Comparison of ENCODE assay signal across 40 cellular contexts in the genomic region with DNA sequence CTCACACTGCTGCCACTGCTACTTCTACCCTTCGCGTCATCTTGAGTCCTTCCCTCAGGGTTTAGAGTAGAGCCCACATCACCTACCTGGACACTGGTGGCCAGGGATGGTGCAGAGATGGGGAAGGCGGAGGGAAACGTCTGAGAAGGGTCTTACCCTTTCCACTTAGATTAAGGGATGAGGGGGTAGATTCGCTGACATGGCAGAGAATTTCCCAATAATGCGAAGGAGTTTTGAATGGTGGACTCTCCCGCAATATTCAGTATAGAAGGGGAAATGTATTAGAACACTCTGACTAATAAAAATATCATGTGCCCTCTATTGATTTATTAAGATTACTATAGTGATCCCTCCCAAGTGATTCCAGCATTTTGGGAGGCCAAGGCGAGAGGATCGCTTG.
"Had no signal": no experiment of that assay in that cellular context is flagged by ENCODE, and none has a peak within 500 bp of the region (broad histone marks: within the 10 kb centered on the region; RNA-seq: fewer than 3 reads in every experiment).

No MANE protein-coding gene starts in this region.

- H3K9me3 Mint-ChIP-seq: activated naive CD4-positive, alpha-beta T cell treated with anti-CD3 and anti-CD28 coated beads for 36 hours; activated naive CD4-positive, alpha-beta T cell treated with anti-CD3 and anti-CD28 coated beads, Interleukin-2, amount 10 ng/mL, durations not matched to agents 7 days and 5 days; activated naive CD4-positive, alpha-beta T cell treated with anti-CD3 and anti-CD28 coated beads, Interleukin-2, amount 50 U/mL, for 24 hours; activated naive CD4-positive, alpha-beta T cell treated with anti-CD3 and anti-CD28 coated beads, Interleukin-2, amount 50 U/mL, for 72 hours; activated naive CD8-positive, alpha-beta T cell treated with anti-CD3 and anti-CD28 coated beads for 36 hours; activated naive CD8-positive, alpha-beta T cell treated with anti-CD3 and anti-CD28 coated beads, Interleukin-2, amount 50 U/mL, for 24 hours; activated T-cell treated with anti-CD3 and anti-CD28 coated beads, Interleukin-2, amount 50 U/mL, for 4 hours; activated T-helper 1 cell treated with anti-CD3 and anti-CD28 coated beads, Interleukin-12 subunit alpha, Interleukin-12 subunit beta, Interleukin-2, Interleukin-4 antibody, amounts not matched to agents 30 ng/mL and 10 ng/mL and 1 ng/mL, durations not matched to agents 14 hours and 24 hours and 36 hours; activated T-helper 17 cell treated with anti-CD3 and anti-CD28 coated beads, Interleukin-2, amount 50 U/mL, for 72 hours; activated T-helper 2 cell treated with anti-CD3 and anti-CD28 coated beads, Interferon-gamma antibody, Interleukin-2, Interleukin-4, amounts not matched to agents 10 μg/mL and 5 μg/mL and 100 μg/mL, durations not matched to agents 14 hours and 24 hours and 36 hours; brain; central memory CD8-positive, alpha-beta T cell had no signal

- H3K27me3 Mint-ChIP-seq: activated naive CD4-positive, alpha-beta T cell treated with anti-CD3 and anti-CD28 coated beads, Interleukin-2, amount 50 U/mL, for 24 hours; activated naive CD8-positive, alpha-beta T cell treated with anti-CD3 and anti-CD28 coated beads, Interleukin-2, amount 10 ng/mL, durations not matched to agents 7 days and 5 days; activated T-cell treated with anti-CD3 and anti-CD28 coated beads, Interleukin-2, amount 50 U/mL, for 24 hours; central memory CD8-positive, alpha-beta T cell had no signal

- H3K4me3 ChIP-seq: adrenal gland, ascending aorta, body of pancreas, breast epithelium, cardiac muscle cell had no signal

- H3K27ac Mint-ChIP-seq: activated naive CD4-positive, alpha-beta T cell treated with anti-CD3 and anti-CD28 coated beads for 36 hours; activated naive CD4-positive, alpha-beta T cell treated with anti-CD3 and anti-CD28 coated beads, Interleukin-2, amount 10 ng/mL, durations not matched to agents 7 days and 5 days; activated naive CD4-positive, alpha-beta T cell treated with anti-CD3 and anti-CD28 coated beads, Interleukin-2, amount 50 U/mL, for 24 hours; activated naive CD4-positive, alpha-beta T cell treated with anti-CD3 and anti-CD28 coated beads, Interleukin-2, amount 50 U/mL, for 72 hours; activated naive CD8-positive, alpha-beta T cell; activated naive CD8-positive, alpha-beta T cell treated with anti-CD3 and anti-CD28 coated beads for 36 hours; activated naive CD8-positive, alpha-beta T cell treated with anti-CD3 and anti-CD28 coated beads, Interleukin-2, amount 10 ng/mL, durations not matched to agents 7 days and 5 days; activated naive CD8-positive, alpha-beta T cell treated with anti-CD3 and anti-CD28 coated beads, Interleukin-2, amount 50 U/mL, for 24 hours; activated T-cell treated with anti-CD3 and anti-CD28 coated beads, Interleukin-2, amount 50 U/mL, for 24 hours; activated T-cell treated with anti-CD3 and anti-CD28 coated beads, Interleukin-2, amount 50 U/mL, for 72 hours; activated T-helper 1 cell treated with anti-CD3 and anti-CD28 coated beads, Interleukin-12 subunit alpha, Interleukin-12 subunit beta, Interleukin-2, Interleukin-4 antibody, amounts not matched to agents 30 ng/mL and 10 ng/mL and 1 ng/mL, durations not matched to agents 14 hours and 24 hours and 36 hours; activated T-helper 17 cell treated with anti-CD3 and anti-CD28 coated beads, Interleukin-2, amount 50 U/mL, for 72 hours; activated T-helper 2 cell treated with anti-CD3 and anti-CD28 coated beads, Interferon-gamma antibody, Interleukin-2, Interleukin-4, amounts not matched to agents 10 μg/mL and 5 μg/mL and 100 μg/mL, durations not matched to agents 14 hours and 24 hours and 36 hours had no signal

- H3K27me3 ChIP-seq: adrenal gland, ascending aorta, body of pancreas, brain microvascular endothelial cell, breast epithelium, cardiac muscle cell had no signal

- H3K4me3 Mint-ChIP-seq: activated naive CD4-positive, alpha-beta T cell treated with anti-CD3 and anti-CD28 coated beads for 36 hours; activated naive CD4-positive, alpha-beta T cell treated with anti-CD3 and anti-CD28 coated beads, Interleukin-2, amount 10 ng/mL, durations not matched to agents 7 days and 5 days; activated naive CD4-positive, alpha-beta T cell treated with anti-CD3 and anti-CD28 coated beads, Interleukin-2, amount 50 U/mL, for 24 hours; activated naive CD8-positive, alpha-beta T cell; activated naive CD8-positive, alpha-beta T cell treated with anti-CD3 and anti-CD28 coated beads for 36 hours; activated naive CD8-positive, alpha-beta T cell treated with anti-CD3 and anti-CD28 coated beads, Interleukin-2, amount 10 ng/mL, durations not matched to agents 7 days and 5 days; activated naive CD8-positive, alpha-beta T cell treated with anti-CD3 and anti-CD28 coated beads, Interleukin-2, amount 50 U/mL, for 24 hours; activated T-cell treated with anti-CD3 and anti-CD28 coated beads, Interleukin-2, amount 50 U/mL, for 24 hours; activated T-cell treated with anti-CD3 and anti-CD28 coated beads, Interleukin-2, amount 50 U/mL, for 4 hours; activated T-cell treated with anti-CD3 and anti-CD28 coated beads, Interleukin-2, amount 50 U/mL, for 72 hours; activated T-helper 1 cell treated with anti-CD3 and anti-CD28 coated beads, Interleukin-12 subunit alpha, Interleukin-12 subunit beta, Interleukin-2, Interleukin-4 antibody, amounts not matched to agents 30 ng/mL and 10 ng/mL and 1 ng/mL, durations not matched to agents 14 hours and 24 hours and 36 hours; activated T-helper 17 cell treated with anti-CD3 and anti-CD28 coated beads, Interleukin-2, amount 50 U/mL, for 72 hours; brain; central memory CD8-positive, alpha-beta T cell had no signal

- FAIRE-seq: astrocyte, bronchial epithelial cell had no signal

- H3K36me3 Mint-ChIP-seq: activated naive CD4-positive, alpha-beta T cell treated with anti-CD3 and anti-CD28 coated beads, Interleukin-2, amount 10 ng/mL, durations not matched to agents 7 days and 5 days; activated naive CD4-positive, alpha-beta T cell treated with anti-CD3 and anti-CD28 coated beads, Interleukin-2, amount 50 U/mL, for 24 hours; activated naive CD4-positive, alpha-beta T cell treated with anti-CD3 and anti-CD28 coated beads, Interleukin-2, amount 50 U/mL, for 72 hours; activated naive CD8-positive, alpha-beta T cell; activated naive CD8-positive, alpha-beta T cell treated with anti-CD3 and anti-CD28 coated beads for 36 hours; activated naive CD8-positive, alpha-beta T cell treated with anti-CD3 and anti-CD28 coated beads, Interleukin-2, amount 10 ng/mL, durations not matched to agents 7 days and 5 days; brain had no signal

- H3K9me3 ChIP-seq: adrenal gland, ascending aorta, body of pancreas, breast epithelium had no signal

- H3K27ac ChIP-seq: adrenal gland, ascending aorta, body of pancreas, brain microvascular endothelial cell, breast epithelium, cardiac muscle cell had no signal

- H3K4me1 Mint-ChIP-seq: activated naive CD4-positive, alpha-beta T cell treated with anti-CD3 and anti-CD28 coated beads, Interleukin-2, amount 10 ng/mL, durations not matched to agents 7 days and 5 days; activated naive CD4-positive, alpha-beta T cell treated with anti-CD3 and anti-CD28 coated beads, Interleukin-2, amount 50 U/mL, for 24 hours; activated naive CD8-positive, alpha-beta T cell treated with anti-CD3 and anti-CD28 coated beads for 36 hours; activated naive CD8-positive, alpha-beta T cell treated with anti-CD3 and anti-CD28 coated beads, Interleukin-2, amount 10 ng/mL, durations not matched to agents 7 days and 5 days; activated naive CD8-positive, alpha-beta T cell treated with anti-CD3 and anti-CD28 coated beads, Interleukin-2, amount 50 U/mL, for 24 hours; activated T-helper 17 cell treated with anti-CD3 and anti-CD28 coated beads, Interleukin-2, amount 50 U/mL, for 72 hours; central memory CD8-positive, alpha-beta T cell had no signal

- H3K36me3 ChIP-seq: adrenal gland, ascending aorta, brain microvascular endothelial cell, breast epithelium, cardiac muscle cell had no signal

- H3K4me1 ChIP-seq: ascending aorta, body of pancreas, breast epithelium had no signal

- ATAC-seq: activated naive CD4-positive, alpha-beta T cell treated with anti-CD3 and anti-CD28 coated beads, Interleukin-2, amount 50 U/mL, for 72 hours; activated naive CD8-positive, alpha-beta T cell treated with anti-CD3 and anti-CD28 coated beads, Interleukin-2, amount 50 U/mL, for 24 hours; activated T-cell treated with anti-CD3 and anti-CD28 coated beads, Interleukin-2, amount 50 U/mL, for 4 hours; activated T-cell treated with anti-CD3 and anti-CD28 coated beads, Interleukin-2, amount 50 U/mL, for 72 hours; activated T-helper 17 cell treated with anti-CD3 and anti-CD28 coated beads, Interleukin-2, amount 50 U/mL, for 72 hours; body of pancreas had no signal

- DNase-seq: activated effector memory CD4-positive, alpha-beta T cell treated with anti-CD3 and anti-CD28 coated beads, Interleukin-2, amount 50 U/mL, for 16 hours; activated effector memory CD4-positive, alpha-beta T cell treated with Interleukin-2 at 50 U/mL for 16 hours; activated gamma-delta T cell; activated gamma-delta T cell treated with Interleukin-2 at 50 U/mL for 16 hours; activated naive CD4-positive, alpha-beta T cell; activated naive CD4-positive, alpha-beta T cell treated with anti-CD3 and anti-CD28 coated beads for 36 hours; activated naive CD4-positive, alpha-beta T cell treated with anti-CD3 and anti-CD28 coated beads, Interleukin-2, amount 10 ng/mL, durations not matched to agents 7 days and 5 days; activated naive CD4-positive, alpha-beta T cell treated with anti-CD3 and anti-CD28 coated beads, Interleukin-2, amount 50 U/mL, for 16 hours; activated naive CD4-positive, alpha-beta T cell treated with Interleukin-2 at 50 U/mL for 16 hours; activated naive CD8-positive, alpha-beta T cell treated with anti-CD3 and anti-CD28 coated beads for 36 hours; activated naive CD8-positive, alpha-beta T cell treated with anti-CD3 and anti-CD28 coated beads, Interleukin-2, amount 10 ng/mL, durations not matched to agents 7 days and 5 days; activated naive CD8-positive, alpha-beta T cell treated with anti-CD3 and anti-CD28 coated beads, Interleukin-2, amount 50 U/mL, for 24 hours; activated T-cell treated with anti-CD3 and anti-CD28 coated beads, Interleukin-2, amount 50 U/mL, for 1 hour; activated T-cell treated with anti-CD3 and anti-CD28 coated beads, Interleukin-2, amount 50 U/mL, for 24 hours; activated T-cell treated with anti-CD3 and anti-CD28 coated beads, Interleukin-2, amount 50 U/mL, for 4 hours; activated T-cell treated with anti-CD3 and anti-CD28 coated beads, Interleukin-2, amount 50 U/mL, for 48 hours; activated T-cell treated with anti-CD3 and anti-CD28 coated beads, Interleukin-2, amount 50 U/mL, for 72 hours; adrenal gland; amniotic stem cell; amygdala; anterior cingulate cortex; aorta; body of pancreas; brain microvascular endothelial cell; caudate nucleus; central memory CD4-positive, alpha-beta T cell; cerebellar nuclear complex had no signal
